ENCODE assay signal across 8 cellular contexts in genomic region chr12:55847603-55848329, GRCh38. TPM values are rescaled to one million over a fixed set of nuclear protein-coding genes. Genes with fewer than 3 reads are reported as not detected.
DNase-seq lines count a peak whose midpoint lies in the region; TF ChIP-seq lines count a peak whose summit lies in the region.

No MANE protein-coding gene starts in this region.

- no peak overlapping the region for H3K4me2 ChIP-seq in OCI-LY7 (ENCODE audit: low read length)

- H3K4me1 ChIP-seq in OCI-LY7 (ENCODE audit: insufficient read depth, low read length, poor library complexity, severe bottlenecking): no peaks in the 10 kb centered on the region

- peak overlapping the region; percentile 15; the same call in 1 of the 2 replicates for H2AFZ ChIP-seq in OCI-LY7 (ENCODE audit: low read length)

- no peaks in the 10 kb centered on the region for H3K4me1 Mint-ChIP-seq in immature natural killer cell

- peak overlapping the region; percentile 26 for H3K4me3 ChIP-seq in AG09309 (ENCODE audit: control insufficient read depth, low read depth, low read length)
- no peak overlapping the region for H3K4me3 ChIP-seq in OCI-LY7 (ENCODE audit: low read depth, low read length, poor library complexity, severe bottlenecking)
- no peak overlapping the region for H3K4me3 ChIP-seq in lower leg skin (ENCODE audit: low read depth, poor library complexity, severe bottlenecking)

- no peak overlapping the region for H3K4me3 Mint-ChIP-seq in immature natural killer cell

- H3K27ac Mint-ChIP-seq in immature natural killer cell: no peak overlapping the region

- peaks cover 1 to 10% (median 4%) of the 10 kb centered on the region in 3 donors for H3K27me3 Mint-ChIP-seq in immature natural killer cell (ENCODE audit: low read depth in 3 of 3)

- H4K20me1 ChIP-seq in OCI-LY7 (ENCODE audit: insufficient read depth, low read length): no peaks in the 10 kb centered on the region

- TF ChIP-seq CTCF in AG09309 (IDR thresholded peaks at IDR 0.05; ENCODE audit: control insufficient read depth, insufficient read depth, low read depth, low read length, missing control alignments): no peak
- TF ChIP-seq CTCF in OCI-LY7 (conservative IDR thresholded peaks at IDR 0.05; ENCODE audit: low read length): no peak
- TF ChIP-seq CTCF in lower leg skin (IDR thresholded peaks at IDR 0.05): no peak

- no TSS peak for BruUV-seq in OCI-LY7 (replicated peaks; lab: Mats Ljungman, UMichigan)

- 31 to 42% methylated on average over 6 of the region's 6 CpGs for WGBS in lower leg skin, 2 donors

- H3K79me2 ChIP-seq in OCI-LY7 (ENCODE audit: insufficient read depth, low read depth, low read length): no peaks in the 10 kb centered on the region

- H3K9me2 ChIP-seq in OCI-LY7 (ENCODE audit: insufficient read depth, low read length): no peaks in the 10 kb centered on the region

- no peaks in the 10 kb centered on the region for H3K36me3 Mint-ChIP-seq in immature natural killer cell

- TF ChIP-seq POLR2A in lower leg skin (IDR thresholded peaks at IDR 0.05): no peak

- H3K27ac ChIP-seq in OCI-LY7 (ENCODE audit: low read depth, low read length, poor library complexity, severe bottlenecking) (no peak overlapping the region), caudate nucleus (ENCODE audit: low read depth, low read length) (peak overlapping the region; percentile 48)

- DNase-seq in AG09309 (ENCODE audit: low read depth) (peak; percentile 98), OCI-LY7 (ENCODE audit: low spot score) (no peak), caudate nucleus (lab: John Stamatoyannopoulos, UW) (peak in 9 of 61 donors; percentile 6 to 25 (median 12)), lower leg skin (ENCODE audit: low spot score in 2 of 2) (peak; percentile 93 to 97), superior temporal gyrus (ENCODE audit: extremely low spot score) (peak; percentile 17), NCI-H2196 (lab: John Stamatoyannopoulos, UW; ENCODE audit: unreplicated experiment) (no peak), 8988T (no peak), immature natural killer cell (no peak)

- intact Hi-C loops in OCI-LY7 (cut with micrococcal nuclease; ENCODE audit: unreplicated experiment): no loop called here
- intact Hi-C loops in lower leg skin (cut with DNase I; ENCODE audit: low total_unique reads): no loop called here

- peaks cover 0 to 3% (median 0%) of the 10 kb centered on the region in 6 donors for H3K9me3 Mint-ChIP-seq in immature natural killer cell

- CTCF ChIA-PET in OCI-LY7 (lab: Charles Lee; ENCODE audit: unreplicated experiment): interaction anchor here (1.2 kb wide), 1 partner anchor 19 kb away, joined by 3 read pairs; no protein-coding TSS in a partner anchor

- H3K9me3 ChIP-seq in OCI-LY7 (ENCODE audit: low read length): no peaks in the 10 kb centered on the region

- POLR2A ChIA-PET in OCI-LY7 (lab: Charles Lee): interaction anchor here (0.6 to 1.6 kb wide), 6 partner anchors 11 to 488 kb away, joined by 3 to 8 read pairs (median 5); no protein-coding TSS in a partner anchor

- H3K36me3 ChIP-seq in OCI-LY7 (ENCODE audit: insufficient read depth, low read length): no peaks in the 10 kb centered on the region

RNA-seq across cellular contexts. Expression of gene MMP19, which starts 5.0 kb away (rescaled TPM):
- not detected in 2 replicates for total RNA-seq in OCI-LY7 (2014; rRNA removed; shearing (Covaris generic))
- total RNA-seq in OCI-LY7 (2022) (not detected in 2 replicates), lower leg skin (1 to 10 TPM; 3.4 to 9.0 (median 5.1) TPM)
- under 1 TPM in 1 of 3 donors, not detected in 2; 0.10 TPM for polyA plus RNA-seq in immature natural killer cell

RNA-seq across cellular contexts. Expression of gene DNAJC14, which starts 18.4 kb away (rescaled TPM):
- total RNA-seq in OCI-LY7 (2014; rRNA removed; shearing (Covaris generic)): 50.8 and 60.9 TPM in 2 replicates
- total RNA-seq in OCI-LY7 (2022) (52.3 and 59.3 TPM in 2 replicates), lower leg skin (10 to 100 TPM; 25.8 to 39.3 (median 36.1) TPM)
- 10 to 100 TPM; 36.7 to 51.4 (median 51.1) TPM for polyA plus RNA-seq in immature natural killer cell

RNA-seq across cellular contexts. Expression of gene ORMDL2, which starts 29.9 kb away (rescaled TPM):
- 13.4 and 20.0 TPM in 2 replicates for total RNA-seq in OCI-LY7 (2014; rRNA removed; shearing (Covaris generic))
- total RNA-seq in OCI-LY7 (2022) (22.9 and 27.1 TPM in 2 replicates), lower leg skin (10 to 100 TPM; 10.7 to 21.5 (median 17.8) TPM)
- polyA plus RNA-seq in immature natural killer cell: 100 to 1,000 TPM; 104 to 163 (median 147) TPM

RNA-seq across cellular contexts. Expression of gene SARNP, which starts 30.2 kb away (rescaled TPM):
- 86.1 and 161 TPM in 2 replicates for total RNA-seq in OCI-LY7 (2014; rRNA removed; shearing (Covaris generic))
- 85.5 and 92.0 TPM in 2 replicates for total RNA-seq in OCI-LY7 (2022)
- total RNA-seq in lower leg skin: 10 to 100 TPM; 36.8 to 62.1 (median 59.6) TPM
- 100 to 1,000 TPM; 115 to 157 (median 132) TPM for polyA plus RNA-seq in immature natural killer cell

Comparison
In these comparisons a context has a peak if more than half of its experiments do, and no peak if none do; other contexts are left out.
1. DNase-seq: peak in AG09309 (single experiment), lower leg skin (2 of 2) and superior temporal gyrus (single experiment); none in OCI-LY7 (single experiment), NCI-H2196 (single experiment), 8988T (single experiment) and immature natural killer cell (0 of 3).
2. RNA of gene MMP19, which starts 5.0 kb away (total RNA-seq): 3.4 to 9.0 TPM in lower leg skin; not detected in OCI-LY7; every median in the first group is over 4 times any median in the second.